Comparison of ENCODE assay signal across 18 cellular contexts in genomic region chr14:105357626-105358025, GRCh38. TPM values are rescaled to one million over a fixed set of nuclear protein-coding genes. Genes with fewer than 3 reads are reported as not detected.
"Had no signal": no experiment of that assay in that cellular context is flagged by ENCODE, and none has a peak within 500 bp of the region (broad histone marks: within the 10 kb centered on the region; RNA-seq: fewer than 3 reads in every experiment).

No MANE protein-coding gene starts in this region.

- H3K27me3 ChIP-seq: colonic mucosa, right atrium auricular region, sigmoid colon, tibial nerve had no signal

- H3K36me3 ChIP-seq: colonic mucosa had no signal

- H3K4me3 Mint-ChIP-seq: endodermal cell; naive thymus-derived CD4-positive, alpha-beta T cell had no signal

- DNase-seq: caudate nucleus; colonic mucosa; dermis blood vessel endothelial cell; effector CD4-positive, alpha-beta T cell; erythroblast; foreskin melanocyte; islet precursor cell; mammary epithelial cell; naive thymus-derived CD4-positive, alpha-beta T cell; sigmoid colon; stimulated activated CD4-positive, alpha-beta T cell treated with anti-CD3 and anti-CD28 coated beads, Interleukin-2, amount 100 ng/mL, for 24 hours; stimulated activated CD4-positive, alpha-beta T cell treated with anti-CD3 and anti-CD28 coated beads, Interleukin-4, amount 100 ng/mL, for 4 hours; stimulated activated naive CD4-positive, alpha-beta T cell treated with Interleukin-2 at 50 U/mL for 16 hours had no signal

- H3K4me3 ChIP-seq: colonic mucosa, right atrium auricular region, sigmoid colon, skin epidermis, tibial nerve had no signal

- H3K4me1 Mint-ChIP-seq: endodermal cell; naive thymus-derived CD4-positive, alpha-beta T cell had no signal

- ATAC-seq: naive thymus-derived CD4-positive, alpha-beta T cell had no signal

- H3K4me1 ChIP-seq: colonic mucosa, right atrium auricular region, sigmoid colon, tibial nerve had no signal

- H3K27ac ChIP-seq: colonic mucosa, right atrium auricular region, sigmoid colon, skin epidermis, tibial nerve had no signal

- H3K9me3 Mint-ChIP-seq: endodermal cell; naive thymus-derived CD4-positive, alpha-beta T cell had no signal

- H3K9me3 ChIP-seq: colonic mucosa, right atrium auricular region, sigmoid colon had no signal

- H3K27ac Mint-ChIP-seq: endodermal cell had no signal

- H3K27me3 Mint-ChIP-seq: naive thymus-derived CD4-positive, alpha-beta T cell had no signal

RNA-seq across cellular contexts. Expression of gene TEX22, which starts 40.7 kb away (rescaled TPM):
- total RNA-seq: mesenteric fat pad, sigmoid colon had no signal
